ENCODE assay signal across 8 cellular contexts in genomic region chr12:53213348-53213747, GRCh38. TPM values are rescaled to one million over a fixed set of nuclear protein-coding genes. Genes with fewer than 3 reads are reported as not detected.
A peak's percentile ranks its signal among the peaks of the same experiment; 100 is the strongest.
DNase-seq lines count a peak whose midpoint lies in the region; ATAC-seq, FAIRE-seq and TF ChIP-seq lines count a peak whose summit lies in the region.

No MANE protein-coding gene starts in this region.

- DNase-seq in BJ (ENCODE audit: low read depth) (no peak), H54 (ENCODE audit: insufficient read length, low spot score) (peak; percentile 90), NCI-H226 (peak; percentile 53), breast epithelium (ENCODE audit: low spot score in 2 of 2) (peak; percentile 66 to 80), kidney epithelial cell (ENCODE audit: low read depth) (no peak)
- peak; percentile 75 for DNase-seq in stimulated activated CD4-positive, alpha-beta T cell treated with anti-CD3 and anti-CD28 coated beads, Interleukin-2, amount 100 ng/mL, for 4 hours (ENCODE audit: low read depth)

- H3K27ac ChIP-seq in breast epithelium, result peak overlapping the region; percentile 29 to 52

- no peaks in the 10 kb centered on the region for H3K9me3 ChIP-seq in breast epithelium

- no peak overlapping the region for H3K4me3 ChIP-seq in BJ (ENCODE audit: low read depth, low read length)
- no peak overlapping the region for H3K4me3 ChIP-seq in WI38 (ENCODE audit: low read depth, low read length)
- H3K4me3 ChIP-seq in breast epithelium, result no peak overlapping the region
- no peak overlapping the region for H3K4me3 ChIP-seq in kidney epithelial cell (ENCODE audit: low read depth, low read length)

- H3K4me1 ChIP-seq in breast epithelium, result peaks cover 16 to 27% of the 10 kb centered on the region in 2 donors

- FAIRE-seq in H54 (lab: Jason Lieb, UNC), result no peak

- CTCF ChIA-PET in BJ (lab: Yijun Ruan, JAX), result interaction anchor here (0.6 to 13.1 kb wide), 30 partner anchors 9 to 148 kb away, joined by 3 to 240 read pairs (median 5); partner anchors contain the start of genes AAAS, ESPL1, MYG1 and PFDN5

- TF ChIP-seq CTCF in BJ (IDR thresholded peaks at IDR 0.05; ENCODE audit: insufficient read depth, low read depth, low read length) (peak; percentile 92), WI38 (IDR thresholded peaks at IDR 0.05; ENCODE audit: low read depth, low read length) (peak; percentile 87), breast epithelium (IDR thresholded peaks at IDR 0.05) (peak; percentile 77 to 95 (median 89)), kidney epithelial cell (IDR thresholded peaks at IDR 0.05; ENCODE audit: insufficient read depth, low read length, poor library complexity, severe bottlenecking) (peak; percentile 96)

- ATAC-seq in HG03457 (IDR thresholded peaks at IDR 0.05; ENCODE audit: unreplicated experiment), result no peak

- intact Hi-C loops in breast epithelium (cut with DNase I; ENCODE audit: low total_unique reads), result loop anchor here (2.0 to 5.0 kb wide), 2 partner anchors 56 to 75 kb away; no protein-coding TSS in a partner anchor

- no peak for TF ChIP-seq POLR2A in H54 (IDR thresholded peaks at IDR 0.05; ENCODE audit: low read depth, low read length)
- no peak for TF ChIP-seq POLR2A in breast epithelium (IDR thresholded peaks at IDR 0.05)

- no peaks in the 10 kb centered on the region for H3K27me3 ChIP-seq in BJ (ENCODE audit: control insufficient read depth, insufficient read depth, low read length)
- H3K27me3 ChIP-seq in breast epithelium, result no peaks in the 10 kb centered on the region
- no peaks in the 10 kb centered on the region for H3K27me3 ChIP-seq in kidney epithelial cell (ENCODE audit: control insufficient read depth, insufficient read depth, low read length)

- peaks cover 47% of the 10 kb centered on the region for H3K36me3 ChIP-seq in BJ (ENCODE audit: control insufficient read depth, insufficient read depth, low read length)
- H3K36me3 ChIP-seq in breast epithelium, result peaks cover 12% of the 10 kb centered on the region
- H3K36me3 ChIP-seq in kidney epithelial cell (ENCODE audit: control insufficient read depth, insufficient read depth, low read length), result peaks cover 1% of the 10 kb centered on the region

- POLR2A ChIA-PET in BJ (lab: Charles Lee), result interaction anchor here (0.6 to 0.7 kb wide), 2 partner anchors 10 to 85 kb away, joined by 4 to 11 read pairs; no protein-coding TSS in a partner anchor

RNA-seq across cellular contexts. Expression of gene ITGB7, which starts 6.3 kb away (rescaled TPM):
- 0.59 and 0.63 TPM in 2 replicates for polyA plus RNA-seq in BJ (2011; rRNA removed)
- 0.51 and 1.4 TPM in 2 replicates for polyA minus RNA-seq in BJ (2011; rRNA and poly(A)+ RNA removed)
- total RNA-seq in breast epithelium, result 1 to 10 TPM; 1.1 to 2.9 (median 2.9) TPM
- total RNA-seq in kidney epithelial cell, result 0.75 and 1.6 TPM in 2 replicates

RNA-seq across cellular contexts. Expression of gene RARG, which starts 18.7 kb away (rescaled TPM):
- 41.7 and 63.9 TPM in 2 replicates for polyA plus RNA-seq in BJ (2011; rRNA removed)
- polyA minus RNA-seq in BJ (2011; rRNA and poly(A)+ RNA removed), result 56.1 and 60.3 TPM in 2 replicates
- total RNA-seq in breast epithelium (10 to 100 TPM; 12.2 to 39.8 (median 23.3) TPM), kidney epithelial cell (6.1 and 6.9 TPM in 2 replicates)

RNA-seq across cellular contexts. Expression of gene CSAD, which starts 32.6 kb away (rescaled TPM):
- polyA plus RNA-seq in BJ (2011; rRNA removed), result 27.3 and 30.7 TPM in 2 replicates
- polyA minus RNA-seq in BJ (2011; rRNA and poly(A)+ RNA removed), result 8.4 and 14.0 TPM in 2 replicates
- total RNA-seq in breast epithelium (10 to 100 TPM; 60.2 to 74.1 (median 68.8) TPM), kidney epithelial cell (5.3 and 9.1 TPM in 2 replicates)

RNA-seq across cellular contexts. Expression of gene ZNF740, which starts 32.8 kb away (rescaled TPM):
- polyA plus RNA-seq in BJ (2011; rRNA removed), result 15.7 and 16.8 TPM in 2 replicates
- polyA minus RNA-seq in BJ (2011; rRNA and poly(A)+ RNA removed), result 25.7 and 28.4 TPM in 2 replicates
- total RNA-seq in breast epithelium, result 10 to 100 TPM; 17.9 to 22.0 (median 19.3) TPM
- total RNA-seq in kidney epithelial cell, result 9.1 and 9.9 TPM in 2 replicates

RNA-seq across cellular contexts. Expression of gene ESPL1, which starts 54.8 kb away (rescaled TPM):
- polyA plus RNA-seq in BJ (2011; rRNA removed), result 3.0 and 7.3 TPM in 2 replicates
- 7.9 and 8.2 TPM in 2 replicates for polyA minus RNA-seq in BJ (2011; rRNA and poly(A)+ RNA removed)
- total RNA-seq in breast epithelium, result 1 to 10 TPM in 2 of 3 donors, under 1 TPM in 1; 0.33 to 1.3 (median 1.2) TPM
- 2.2 and 4.0 TPM in 2 replicates for total RNA-seq in kidney epithelial cell

Comparison
In these comparisons a context has a peak if more than half of its experiments do, and no peak if none do; other contexts are left out.
1. DNase-seq: peak in H54 (single experiment), NCI-H226 (single experiment), breast epithelium (2 of 2) and stimulated activated CD4-positive, alpha-beta T cell treated with anti-CD3 and anti-CD28 coated beads, Interleukin-2, amount 100 ng/mL, for 4 hours (single experiment); none in BJ (single experiment) and kidney epithelial cell (single experiment).
2. Peak in every context shown above with its lines, with median percentiles within 50 percentile points of each other: CTCF ChIP-seq.